In genomic region chr1:193355179-193355578, GRCh38 we compare ENCODE assay signal across 13 cellular contexts.
DNase-seq lines count a peak whose midpoint lies in the region; ATAC-seq and TF ChIP-seq lines count a peak whose summit lies in the region.
"Had no signal": no experiment of that assay in that cellular context is flagged by ENCODE, and none has a peak within 500 bp of the region (broad histone marks: within the 10 kb centered on the region; RNA-seq: fewer than 3 reads in every experiment).

No MANE protein-coding gene starts in this region.

- no peaks in the 10 kb centered on the region for H3K9me3 ChIP-seq in right atrium auricular region
- H3K9me3 ChIP-seq in heart right ventricle: no peaks in the 10 kb centered on the region

- ATAC-seq in heart right ventricle (no peak), HG03108 (IDR thresholded peaks at IDR 0.05; ENCODE audit: unreplicated experiment) (no peak), GM19328 (IDR thresholded peaks at IDR 0.05; ENCODE audit: unreplicated experiment) (no peak)

- H3K36me3 ChIP-seq in right atrium auricular region (no peaks in the 10 kb centered on the region), heart right ventricle (no peaks in the 10 kb centered on the region)
- H3K36me3 ChIP-seq: neural progenitor cell had no signal

- H3K4me1 ChIP-seq in right atrium auricular region (peaks cover 0 to 10% of the 10 kb centered on the region in 2 donors), heart right ventricle (peaks cover 0 to 13% (median 4%) of the 10 kb centered on the region in 9 donors)
- H3K4me1 ChIP-seq: neural progenitor cell had no signal

- DNase-seq in right atrium auricular region (ENCODE audit: low spot score) (no peak), heart right ventricle (no peak), RKO (ENCODE audit: low spot score) (peak; percentile 55), erythroblast (lab: John Stamatoyannopoulos, UW) (peak; percentile 6 to 44), type B pancreatic cell (ENCODE audit: extremely low spot score, unreplicated experiment) (no peak), NCI-H345 treated with DMSO at 0.1 percent for 48 hours (lab: John Stamatoyannopoulos, UW; ENCODE audit: unreplicated experiment) (no peak)
- DNase-seq: NCI-H345; stimulated activated CD4-positive, alpha-beta T cell treated with anti-CD3 and anti-CD28 coated beads, Interleukin-1b, Interleukin-23, amount 100 ng/mL, for 48 hours; stimulated activated naive CD4-positive, alpha-beta T cell had no signal

- H3K36me3 Mint-ChIP-seq in type B pancreatic cell: no peaks in the 10 kb centered on the region
- H3K36me3 Mint-ChIP-seq: neural progenitor cell had no signal

- intact Hi-C loops in heart right ventricle (cut with DNase I): no loop called here

- TF ChIP-seq CTCF in right atrium auricular region (IDR thresholded peaks at IDR 0.05): no peak
- TF ChIP-seq CTCF in heart right ventricle (IDR thresholded peaks at IDR 0.05): no peak
- TF ChIP-seq CTCF in type B pancreatic cell (conservative IDR thresholded peaks at IDR 0.05): no peak

- H3K4me3 ChIP-seq in right atrium auricular region: no peak overlapping the region
- H3K4me3 ChIP-seq in heart right ventricle: no peak overlapping the region
- H3K4me3 ChIP-seq: neural progenitor cell had no signal

- H3K27me3 ChIP-seq in right atrium auricular region: no peaks in the 10 kb centered on the region
- no peaks in the 10 kb centered on the region for H3K27me3 ChIP-seq in heart right ventricle
- H3K27me3 ChIP-seq: neural progenitor cell had no signal

- H3K27ac Mint-ChIP-seq in type B pancreatic cell: peak overlapping the region; percentile 26
- H3K27ac Mint-ChIP-seq: neural progenitor cell; T-helper 1 cell treated with Interleukin-12 subunit alpha and Interleukin-12 subunit beta and Interleukin-4 antibody, amounts not matched to agents 30 μg/mL and 1 μg/mL, for 36 hours had no signal

- TF ChIP-seq POLR2A in erythroblast (IDR thresholded peaks at IDR 0.05; ENCODE audit: low read length): no peak

- WGBS in heart right ventricle, 2 donors: 37 to 68% methylated on average over 2 of the region's 2 CpGs

- H3K27ac ChIP-seq in right atrium auricular region (peak overlapping the region; percentile 57 to 77), heart right ventricle (peak overlapping the region in 2 of 10 donors; percentile 45 to 57)
- H3K27ac ChIP-seq: neural progenitor cell had no signal

- H3K4me3 Mint-ChIP-seq in type B pancreatic cell: no peak overlapping the region
- H3K4me3 Mint-ChIP-seq: neural progenitor cell; T-helper 1 cell treated with Interleukin-12 subunit alpha and Interleukin-12 subunit beta and Interleukin-4 antibody, amounts not matched to agents 30 μg/mL and 1 μg/mL, for 36 hours had no signal

- H3K9me3 Mint-ChIP-seq in type B pancreatic cell: peaks cover 4% of the 10 kb centered on the region
- H3K9me3 Mint-ChIP-seq: neural progenitor cell; T-helper 1 cell treated with Interleukin-12 subunit alpha and Interleukin-12 subunit beta and Interleukin-4 antibody, amounts not matched to agents 30 μg/mL and 1 μg/mL, for 36 hours had no signal

- H3K4me1 Mint-ChIP-seq in type B pancreatic cell (ENCODE audit: unreplicated experiment): peaks cover 8% of the 10 kb centered on the region
- H3K4me1 Mint-ChIP-seq: neural progenitor cell had no signal

- H3K27me3 Mint-ChIP-seq in type B pancreatic cell: no peaks in the 10 kb centered on the region

Comparison
In these comparisons a context has a peak if more than half of its experiments do, and no peak if none do; other contexts are left out.
1. DNase-seq: peak in RKO (single experiment) and erythroblast (2 of 2); none in right atrium auricular region (single experiment), heart right ventricle (0 of 2), type B pancreatic cell (single experiment) and NCI-H345 treated with DMSO at 0.1 percent for 48 hours (single experiment).